31 cellular contexts compared by ENCODE assay signal in genomic region chr5:32258406-32258805, GRCh38. TPM values are rescaled to one million over a fixed set of nuclear protein-coding genes. Genes with fewer than 3 reads are reported as not detected.
A peak's percentile ranks its signal among the peaks of the same experiment; 100 is the strongest.
DNase-seq lines count a peak whose midpoint lies in the region; ATAC-seq and TF ChIP-seq lines count a peak whose summit lies in the region.
"Had no signal": no experiment of that assay in that cellular context is flagged by ENCODE, and none has a peak within 500 bp of the region (broad histone marks: within the 10 kb centered on the region; RNA-seq: fewer than 3 reads in every experiment).

No MANE protein-coding gene starts in this region.

- no peaks in the 10 kb centered on the region for H4K20me1 ChIP-seq in hepatocyte (ENCODE audit: insufficient read depth, poor library complexity, severe bottlenecking)

- no peak overlapping the region for H3K4me2 ChIP-seq in hepatocyte
- H3K4me2 ChIP-seq: neural progenitor cell, PC-9, SK-N-SH had no signal

- CTCF ChIA-PET in MCF 10A (lab: Yijun Ruan, JAX), result interaction anchor here (0.7 to 1.7 kb wide), 6 partner anchors 10 to 1625 kb away, joined by 3 to 12 read pairs (median 3); no protein-coding TSS in a partner anchor
- CTCF ChIA-PET in Panc1 (lab: Charles Lee), result interaction anchor here (0.8 kb wide), 1 partner anchor 178 kb away, joined by 12 read pairs; no protein-coding TSS in a partner anchor

- no peak overlapping the region for H2AFZ ChIP-seq in hepatocyte
- H2AFZ ChIP-seq: neural progenitor cell, PC-9 had no signal

- no peaks in the 10 kb centered on the region for H3K9me3 Mint-ChIP-seq in MCF 10A (ENCODE audit: unreplicated experiment)
- no peaks in the 10 kb centered on the region for H3K9me3 Mint-ChIP-seq in activated naive CD8-positive, alpha-beta T cell treated with anti-CD3 and anti-CD28 coated beads, Interleukin-2, amount 50 U/mL, for 24 hours
- H3K9me3 Mint-ChIP-seq: activated T-cell treated with anti-CD3 and anti-CD28 coated beads, Interleukin-2, amount 50 U/mL, for 72 hours; brain had no signal

- POLR2A ChIA-PET in MCF 10A (lab: Yijun Ruan, JAX) (no interaction called here), Panc1 (lab: Charles Lee) (interaction anchor here (0.5 kb wide), 1 partner anchor 48 kb away, joined by 6 read pairs; no protein-coding TSS in a partner anchor)

- TF ChIP-seq EP300 in tibial nerve (IDR thresholded peaks at IDR 0.05), result no peak

- DNase-seq in MCF 10A (ENCODE audit: unreplicated experiment), result no peak
- no peak for DNase-seq in breast epithelium (ENCODE audit: low spot score in 2 of 2)
- DNase-seq in Panc1 (ENCODE audit: low read depth, low spot score), result no peak
- peak; percentile 30 for DNase-seq in hepatocyte (ENCODE audit: low spot score)
- DNase-seq in thyroid gland, result peak; percentile 20 to 26
- no peak for DNase-seq in activated naive CD8-positive, alpha-beta T cell treated with anti-CD3 and anti-CD28 coated beads, Interleukin-2, amount 50 U/mL, for 24 hours
- DNase-seq in tibial nerve (ENCODE audit: low spot score in 2 of 2), result no peak
- DNase-seq: activated CD4-positive, alpha-beta T cell treated with anti-CD3 and anti-CD28 coated beads, Interleukin-2, amount 50 U/mL, for 1 hour; activated CD4-positive, CD25-positive, alpha-beta regulatory T cell; activated naive CD4-positive, alpha-beta T cell treated with Interleukin-2 at 50 U/mL for 16 hours; activated T-cell treated with anti-CD3 and anti-CD28 coated beads, Interleukin-2, amount 50 U/mL, for 72 hours; adrenal gland; Calu3; dorsolateral prefrontal cortex; gastrocnemius medialis; left colon; mammary epithelial cell; NCI-H1105; NCI-H187; NK-92 treated with Interleukin-12 subunit alpha and Interleukin-12 subunit beta, amount 100 ng/mL, for 24 hours; pancreas; PC-9; retina; SK-N-SH; small intestine; stimulated activated naive CD8-positive, alpha-beta T cell treated with anti-CD3 and anti-CD28 coated beads, Interleukin-15, Interleukin-2, amounts not matched to agents 100 U/mL and 50 U/mL, for 24 hours had no signal

- H3K27ac Mint-ChIP-seq in MCF 10A (ENCODE audit: low read depth, unreplicated experiment), result no peak overlapping the region
- H3K27ac Mint-ChIP-seq in activated naive CD8-positive, alpha-beta T cell treated with anti-CD3 and anti-CD28 coated beads, Interleukin-2, amount 50 U/mL, for 24 hours, result no peak overlapping the region
- H3K27ac Mint-ChIP-seq: neural progenitor cell had no signal

- no peaks in the 10 kb centered on the region for H3K9me2 ChIP-seq in hepatocyte (replicated peaks; ENCODE audit: insufficient read depth)
- H3K9me2 ChIP-seq: SK-N-SH had no signal

- no peaks in the 10 kb centered on the region for H3K79me2 ChIP-seq in hepatocyte

- no peak overlapping the region for H3K27ac ChIP-seq in breast epithelium
- no peak overlapping the region for H3K27ac ChIP-seq in Panc1 (ENCODE audit: low read length)
- no peak overlapping the region for H3K27ac ChIP-seq in hepatocyte
- H3K27ac ChIP-seq in thyroid gland, result peak overlapping the region in 1 of 3 donors; percentile 30
- H3K27ac ChIP-seq in tibial nerve, result no peak overlapping the region
- H3K27ac ChIP-seq: adrenal gland, gastrocnemius medialis, neural progenitor cell, pancreas, PC-9 had no signal

- no peaks in the 10 kb centered on the region for H3K27me3 ChIP-seq in breast epithelium
- no peaks in the 10 kb centered on the region for H3K27me3 ChIP-seq in Panc1 (ENCODE audit: control insufficient read depth, insufficient read depth, low read length)
- H3K27me3 ChIP-seq in hepatocyte, result no peaks in the 10 kb centered on the region
- no peaks in the 10 kb centered on the region for H3K27me3 ChIP-seq in thyroid gland
- H3K27me3 ChIP-seq in tibial nerve, result no peaks in the 10 kb centered on the region
- H3K27me3 ChIP-seq: adrenal gland, dorsolateral prefrontal cortex, gastrocnemius medialis, neural progenitor cell, pancreas had no signal

- H3K4me3 ChIP-seq in breast epithelium, result no peak overlapping the region
- H3K4me3 ChIP-seq in Panc1 (ENCODE audit: low read depth in 2 of 2, low read length in 2 of 2), result no peak overlapping the region
- no peak overlapping the region for H3K4me3 ChIP-seq in hepatocyte
- no peak overlapping the region for H3K4me3 ChIP-seq in thyroid gland (replicated peaks in 1 of 3)
- H3K4me3 ChIP-seq in tibial nerve, result no peak overlapping the region
- H3K4me3 ChIP-seq: adrenal gland, dorsolateral prefrontal cortex, gastrocnemius medialis, HAP-1, neural progenitor cell, pancreas, PC-9 had no signal

- ATAC-seq in Panc1, result no peak
- ATAC-seq in activated naive CD8-positive, alpha-beta T cell treated with anti-CD3 and anti-CD28 coated beads, Interleukin-2, amount 50 U/mL, for 24 hours, result no peak
- no peak for ATAC-seq in HG03159 (IDR thresholded peaks at IDR 0.05; ENCODE audit: unreplicated experiment)
- ATAC-seq: activated T-cell treated with anti-CD3 and anti-CD28 coated beads, Interleukin-2, amount 50 U/mL, for 72 hours; gastrocnemius medialis; left colon; Right ventricle myocardium inferior; stimulated activated naive CD8-positive, alpha-beta T cell treated with anti-CD3 and anti-CD28 coated beads, Interleukin-15, Interleukin-2, amounts not matched to agents 100 U/mL and 50 U/mL, for 24 hours had no signal

- TF ChIP-seq CTCF in MCF 10A (IDR thresholded peaks at IDR 0.05; ENCODE audit: unreplicated experiment) (no peak), breast epithelium (IDR thresholded peaks at IDR 0.05) (no peak), Panc1 (IDR thresholded peaks at IDR 0.05) (no peak), hepatocyte (IDR thresholded peaks at IDR 0.05; ENCODE audit: poor library complexity) (no peak), thyroid gland (IDR thresholded peaks at IDR 0.05) (no peak), tibial nerve (IDR thresholded peaks at IDR 0.05) (no peak)

- H3K36me3 ChIP-seq in breast epithelium (no peaks in the 10 kb centered on the region), Panc1 (ENCODE audit: control insufficient read depth, insufficient read depth, low read length) (peaks cover 7% of the 10 kb centered on the region), hepatocyte (replicated peaks; ENCODE audit: insufficient read depth, low read depth) (no peaks in the 10 kb centered on the region), thyroid gland (peaks cover 4 to 7% of the 10 kb centered on the region in 2 donors), tibial nerve (peaks cover 0 to 81% (median 15%) of the 10 kb centered on the region in 3 donors)

- TSS peak; percentile 13 for BruUV-seq in MCF 10A (replicated peaks; lab: Mats Ljungman, UMichigan)
- BruUV-seq in Panc1 (replicated peaks; lab: Mats Ljungman, UMichigan), result TSS peak; percentile 35

- WGBS in hepatocyte (ENCODE audit: low lambda C conversion rate, missing lambda C conversion rate), result 82% methylated on average over 3 of the region's 3 CpGs
- WGBS in thyroid gland, 2 donors, result 43 to 76% methylated on average over 3 of the region's 3 CpGs
- 77 to 91% methylated on average over 3 of the region's 3 CpGs for WGBS in tibial nerve, 2 donors

- in situ Hi-C loops in Panc1 (cut with HindIII; ENCODE audit: low pct_unique_long_range_greater_than_20kb, low sequenced_read_pairs), result no loop called here

- intact Hi-C loops in MCF 10A (cut with micrococcal nuclease), result no loop called here
- intact Hi-C loops in breast epithelium (cut with DNase I; ENCODE audit: low total_unique reads), result no loop called here
- intact Hi-C loops in Panc1 (cut with micrococcal nuclease; ENCODE audit: unreplicated experiment), result no loop called here
- intact Hi-C loops in thyroid gland (cut with DNase I), result no loop called here

- H3K27me3 Mint-ChIP-seq in MCF 10A (ENCODE audit: insufficient read depth, unreplicated experiment), result no peaks in the 10 kb centered on the region
- H3K27me3 Mint-ChIP-seq in activated naive CD8-positive, alpha-beta T cell treated with anti-CD3 and anti-CD28 coated beads, Interleukin-2, amount 50 U/mL, for 24 hours, result no peaks in the 10 kb centered on the region
- H3K27me3 Mint-ChIP-seq: brain had no signal

- peaks cover 57% of the 10 kb centered on the region for H3K36me3 Mint-ChIP-seq in MCF 10A (ENCODE audit: insufficient read depth, unreplicated experiment)
- H3K36me3 Mint-ChIP-seq in activated naive CD8-positive, alpha-beta T cell treated with anti-CD3 and anti-CD28 coated beads, Interleukin-2, amount 50 U/mL, for 24 hours (ENCODE audit: low read depth), result peaks cover 47% of the 10 kb centered on the region

- no peak overlapping the region for H3K4me3 Mint-ChIP-seq in MCF 10A (ENCODE audit: unreplicated experiment)
- no peak overlapping the region for H3K4me3 Mint-ChIP-seq in activated naive CD8-positive, alpha-beta T cell treated with anti-CD3 and anti-CD28 coated beads, Interleukin-2, amount 50 U/mL, for 24 hours
- H3K4me3 Mint-ChIP-seq: activated T-cell treated with anti-CD3 and anti-CD28 coated beads, Interleukin-2, amount 50 U/mL, for 72 hours; brain; neural progenitor cell had no signal

- H3K4me1 ChIP-seq in breast epithelium (peaks cover 0 to 11% of the 10 kb centered on the region in 2 donors), Panc1 (ENCODE audit: control insufficient read depth, insufficient read depth, low read length) (no peaks in the 10 kb centered on the region), hepatocyte (ENCODE audit: insufficient read depth) (no peaks in the 10 kb centered on the region), thyroid gland (peaks cover 34 to 46% of the 10 kb centered on the region in 2 donors), tibial nerve (peaks cover 0 to 25% (median 0%) of the 10 kb centered on the region in 4 donors)
- H3K4me1 ChIP-seq: HAP-1 had no signal

- no peaks in the 10 kb centered on the region for H3K9me3 ChIP-seq in breast epithelium
- no peaks in the 10 kb centered on the region for H3K9me3 ChIP-seq in Panc1 (ENCODE audit: control insufficient read depth, insufficient read depth, low read depth, low read length)
- no peaks in the 10 kb centered on the region for H3K9me3 ChIP-seq in hepatocyte (ENCODE audit: low read depth)
- no peaks in the 10 kb centered on the region for H3K9me3 ChIP-seq in thyroid gland
- no peaks in the 10 kb centered on the region for H3K9me3 ChIP-seq in tibial nerve
- H3K9me3 ChIP-seq: adrenal gland, gastrocnemius medialis, HAP-1, pancreas, SK-N-SH had no signal

- peaks cover 6% of the 10 kb centered on the region for H3K4me1 Mint-ChIP-seq in MCF 10A (ENCODE audit: insufficient read depth, unreplicated experiment)
- peaks cover 8% of the 10 kb centered on the region for H3K4me1 Mint-ChIP-seq in activated naive CD8-positive, alpha-beta T cell treated with anti-CD3 and anti-CD28 coated beads, Interleukin-2, amount 50 U/mL, for 24 hours

- TF ChIP-seq POLR2A in breast epithelium (IDR thresholded peaks at IDR 0.05) (no peak), thyroid gland (IDR thresholded peaks at IDR 0.05) (no peak), tibial nerve (IDR thresholded peaks at IDR 0.05) (no peak)

RNA-seq across cellular contexts. Expression of gene MTMR12, which starts 54.3 kb away (rescaled TPM):
- total RNA-seq in MCF 10A (2022) (24.4 and 25.4 TPM in 2 replicates), breast epithelium (10 to 100 TPM; 40.0 to 61.3 (median 43.0) TPM), Panc1 (2021; ENCODE audit: unreplicated experiment) (42.4 TPM), hepatocyte (14.7 and 19.7 TPM in 2 replicates), thyroid gland (10 to 100 TPM; 28.9 to 45.3 (median 37.3) TPM), tibial nerve (10 to 100 TPM; 35.8 to 40.0 (median 38.1) TPM)
- 20.9 TPM for polyA plus RNA-seq in Panc1 (2012; ENCODE audit: insufficient read length)
- polyA plus RNA-seq in hepatocyte, result 7.1 and 11.0 TPM in 2 replicates

Comparison
In these comparisons a context has a peak if more than half of its experiments do, and no peak if none do; other contexts are left out.
1. DNase-seq: peak in hepatocyte (single experiment) and thyroid gland (2 of 2); none in MCF 10A (single experiment), breast epithelium (0 of 2), Panc1 (single experiment), activated naive CD8-positive, alpha-beta T cell treated with anti-CD3 and anti-CD28 coated beads, Interleukin-2, amount 50 U/mL, for 24 hours (single experiment) and tibial nerve (0 of 2).